ENCODE assay signal across 11 cellular contexts in the genomic region with DNA sequence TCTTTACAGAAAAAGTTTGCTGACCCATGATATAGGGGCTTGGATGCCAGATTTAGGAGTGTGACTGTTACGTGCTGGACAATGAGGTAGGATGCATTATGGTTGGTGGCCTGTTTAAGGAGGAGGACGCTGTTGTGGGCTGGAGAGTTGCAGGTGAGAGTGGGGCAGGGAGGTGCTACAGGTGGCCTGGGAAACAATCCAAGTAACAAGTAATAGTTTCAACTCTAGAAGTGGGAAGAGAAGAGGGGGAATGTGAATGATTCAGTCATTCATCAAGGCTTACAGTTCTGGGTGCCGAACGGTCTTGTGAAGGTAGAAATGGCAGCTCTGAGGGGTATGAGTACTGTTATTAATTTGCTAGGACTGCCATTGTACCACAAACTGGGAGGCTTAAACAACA. TPM values are rescaled to one million over a fixed set of nuclear protein-coding genes. Genes with fewer than 3 reads are reported as not detected.
"Had no signal": no experiment of that assay in that cellular context is flagged by ENCODE, and none has a peak within 500 bp of the region (broad histone marks: within the 10 kb centered on the region; RNA-seq: fewer than 3 reads in every experiment).

No MANE protein-coding gene starts in this region.

- DNase-seq: GM23248, GOT3, H7, HFFc6, KBM-7 had no signal

- H3K36me3 ChIP-seq: HAP-1 had no signal

- ATAC-seq: HCT116 had no signal

- H3K36me3 Mint-ChIP-seq: IgD-negative memory B cell had no signal

- H3K27ac Mint-ChIP-seq: HFFc6, IgD-negative memory B cell had no signal

- H3K4me1 ChIP-seq: HAP-1 had no signal

- H3K4me3 Mint-ChIP-seq: HFFc6, IgD-negative memory B cell had no signal

- H3K27ac ChIP-seq: GM23248, KMS-11 had no signal

- H3K9me3 ChIP-seq: HAP-1 had no signal

- H3K9me3 Mint-ChIP-seq: HFFc6, IgD-negative memory B cell had no signal

- H3K9ac ChIP-seq: GM23248, KMS-11 had no signal

- H3K4me3 ChIP-seq: GM23248, HAP-1 had no signal

RNA-seq across cellular contexts. Expression of a gene that starts 6.2 kb away (rescaled TPM):
- total RNA-seq: GM23248, H4, H7, HFFc6, HT-29 had no signal
- polyA plus RNA-seq: GM23248, IgD-negative memory B cell had no signal

RNA-seq across cellular contexts. Expression of a gene that starts 48.5 kb away (rescaled TPM):
- total RNA-seq: H4, HFFc6 had no signal

RNA-seq across cellular contexts. Expression of a gene that starts 54.1 kb away (rescaled TPM):
- total RNA-seq: GM23248, H4, HFFc6, HT-29 had no signal
- polyA plus RNA-seq: GM23248, IgD-negative memory B cell had no signal
